2 cellular contexts compared by ENCODE assay signal in genomic region chr20:58832442-58832841, GRCh38.
TF ChIP-seq lines count a peak whose summit lies in the region.

No MANE protein-coding gene starts in this region.

TF ChIP-seq in IMR-90, 13 proteins besides CTCF, POLR2A, EP300 and RAD21:
- TF ChIP-seq CHD1 (IDR thresholded peaks at IDR 0.05; ENCODE audit: low read depth, low read length) (no peak), CEBPB (IDR thresholded peaks at IDR 0.05; ENCODE audit: low read depth, low read length) (peak; percentile 68), RCOR1 (IDR thresholded peaks at IDR 0.05; ENCODE audit: insufficient replicate concordance, low read length) (no peak)
TF ChIP-seq in IMR-90: peak in this region for 1.

TF ChIP-seq in H1, 55 proteins besides CTCF, POLR2A, EP300 and RAD21:
- TF ChIP-seq POLR2AphosphoS5 (IDR thresholded peaks at IDR 0.05; ENCODE audit: low read depth, low read length) (no peak), NANOG (IDR thresholded peaks at IDR 0.05; ENCODE audit: insufficient read depth, low read depth, low read length, poor library complexity, severe bottlenecking) (no peak), CEBPB (IDR thresholded peaks at IDR 0.05; ENCODE audit: low read depth, low read length) (0 out of 2 replicates have a peak, but pooled peaks have one; percentile 11)
